ENCODE assay signal across 21 cellular contexts in genomic region chr4:125986307-125986706, GRCh38.
"Had no signal": no experiment of that assay in that cellular context is flagged by ENCODE, and none has a peak within 500 bp of the region (broad histone marks: within the 10 kb centered on the region; RNA-seq: fewer than 3 reads in every experiment).

No MANE protein-coding gene starts in this region.

- ATAC-seq: activated naive CD8-positive, alpha-beta T cell treated with anti-CD3 and anti-CD28 coated beads, Interleukin-2, amount 50 U/mL, for 24 hours; natural killer cell treated with Interleukin-12 subunit alpha and Interleukin-12 subunit beta and Interleukin-15 and Interleukin-18, amount 100 ng/mL, for 72 hours had no signal

- H3K4me3 ChIP-seq: ascending aorta, breast epithelium, right atrium auricular region, tibial nerve, uterus had no signal

- DNase-seq: activated CD4-positive, alpha-beta T cell treated with anti-CD3 and anti-CD28 coated beads, Interleukin-2, amount 50 U/mL, for 1 hour; activated CD8-positive, alpha-beta memory T cell treated with anti-CD3 and anti-CD28 coated beads for 24 hours; activated naive CD4-positive, alpha-beta T cell; activated naive CD8-positive, alpha-beta T cell treated with anti-CD3 and anti-CD28 coated beads, Interleukin-2, amount 50 U/mL, for 24 hours; cerebellar nuclear complex; effector CD8-positive, alpha-beta T cell; foreskin fibroblast; glutamatergic neuron; immature natural killer cell; nucleus accumbens; small intestine; stimulated activated CD4-positive, alpha-beta T cell treated with anti-CD3 and anti-CD28 coated beads, Interleukin-4, amount 100 ng/mL, for 4 hours; stimulated activated CD8-positive, alpha-beta memory T cell treated with anti-CD3 and anti-CD28 coated beads, Interleukin-4, amount 100 ng/mL, for 48 hours; stimulated activated naive CD4-positive, alpha-beta T cell treated with Interleukin-2 at 50 U/mL for 16 hours; substantia nigra; uterus had no signal

- H3K36me3 ChIP-seq: ascending aorta, breast epithelium, right atrium auricular region, tibial nerve, uterus had no signal

- H3K27me3 ChIP-seq: ascending aorta, breast epithelium, right atrium auricular region, tibial nerve, uterus had no signal

- H3K4me1 ChIP-seq: ascending aorta, breast epithelium, right atrium auricular region, tibial nerve, uterus had no signal

- H3K9me3 ChIP-seq: ascending aorta, breast epithelium, right atrium auricular region, tibial nerve, uterus had no signal

- H3K27ac ChIP-seq: ascending aorta, breast epithelium, right atrium auricular region, tibial nerve, uterus had no signal
